Comparison of ENCODE assay signal across 8 cellular contexts in the genomic region with DNA sequence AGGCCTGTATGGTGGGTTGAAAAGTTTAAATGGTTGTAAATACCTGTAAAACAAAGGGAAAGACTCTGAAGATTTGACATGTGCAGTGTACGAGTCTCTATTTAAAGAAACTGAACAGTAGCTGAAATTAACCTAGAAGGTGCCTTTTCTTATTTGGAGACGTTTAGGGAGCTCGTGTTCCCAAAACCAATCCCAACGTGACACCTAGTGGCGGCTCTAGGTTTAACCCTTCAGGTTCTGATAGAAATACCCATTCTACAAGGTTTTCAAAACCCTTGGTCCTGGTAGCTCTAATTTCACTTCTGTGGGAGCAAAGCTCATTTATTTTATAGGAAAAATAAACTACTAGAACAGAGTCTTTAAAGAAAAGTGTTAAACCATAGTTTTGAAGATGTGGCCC.
DNase-seq lines count a peak whose midpoint lies in the region; ATAC-seq and TF ChIP-seq lines count a peak whose summit lies in the region.

No MANE protein-coding gene starts in this region.

- no peak overlapping the region for H3K4me3 ChIP-seq in tibial artery

- no peak overlapping the region for H3K27ac ChIP-seq in tibial artery

- H3K27me3 ChIP-seq in tibial artery, result no peaks in the 10 kb centered on the region

- H3K36me3 ChIP-seq in tibial artery, result no peaks in the 10 kb centered on the region

- intact Hi-C loops in tibial artery (cut with DNase I; ENCODE audit: low total_unique reads), result no loop called here

- H3K4me1 ChIP-seq in tibial artery, result no peaks in the 10 kb centered on the region

- no peaks in the 10 kb centered on the region for H3K9me3 ChIP-seq in tibial artery

- ATAC-seq in HG03025 (IDR thresholded peaks at IDR 0.05; ENCODE audit: low FRiP score, unreplicated experiment) (peak; percentile 47), HG03571 (IDR thresholded peaks at IDR 0.05; ENCODE audit: unreplicated experiment) (no peak)
- no peak for ATAC-seq in activated CD4-positive, CD25-positive, alpha-beta regulatory T cell treated with anti-CD3 and anti-CD28 coated beads, Interleukin-2, amount 50 U/mL, for 24 hours

- peak; percentile 17 for DNase-seq in NCI-H2196 (lab: John Stamatoyannopoulos, UW; ENCODE audit: unreplicated experiment)
- DNase-seq in NCI-H2196 treated with DMSO at 0.1 percent for 48 hours (lab: John Stamatoyannopoulos, UW; ENCODE audit: unreplicated experiment), result no peak
- DNase-seq in OCI-M1 (lab: John Stamatoyannopoulos, UW), result peak; percentile 73
- DNase-seq in glomerular visceral epithelial cell (ENCODE audit: extremely low spot score), result peak; percentile 62
- no peak for DNase-seq in tibial artery

- no peak for TF ChIP-seq CTCF in tibial artery (IDR thresholded peaks at IDR 0.05)

Comparison
In these comparisons a context has a peak if more than half of its experiments do, and no peak if none do; other contexts are left out.
1. DNase-seq: peak in NCI-H2196 (single experiment), OCI-M1 (single experiment) and glomerular visceral epithelial cell (single experiment); none in NCI-H2196 treated with DMSO at 0.1 percent for 48 hours (single experiment) and tibial artery (0 of 2).